Comparison of ENCODE assay signal across 1 cellular context in genomic region chr10:97738616-97739015, GRCh38.
TF ChIP-seq lines count a peak whose summit lies in the region.

No MANE protein-coding gene starts in this region.

TF ChIP-seq in GM23338, 12 proteins besides CTCF, POLR2A, EP300 and RAD21:
- TF ChIP-seq, protein P1, sequence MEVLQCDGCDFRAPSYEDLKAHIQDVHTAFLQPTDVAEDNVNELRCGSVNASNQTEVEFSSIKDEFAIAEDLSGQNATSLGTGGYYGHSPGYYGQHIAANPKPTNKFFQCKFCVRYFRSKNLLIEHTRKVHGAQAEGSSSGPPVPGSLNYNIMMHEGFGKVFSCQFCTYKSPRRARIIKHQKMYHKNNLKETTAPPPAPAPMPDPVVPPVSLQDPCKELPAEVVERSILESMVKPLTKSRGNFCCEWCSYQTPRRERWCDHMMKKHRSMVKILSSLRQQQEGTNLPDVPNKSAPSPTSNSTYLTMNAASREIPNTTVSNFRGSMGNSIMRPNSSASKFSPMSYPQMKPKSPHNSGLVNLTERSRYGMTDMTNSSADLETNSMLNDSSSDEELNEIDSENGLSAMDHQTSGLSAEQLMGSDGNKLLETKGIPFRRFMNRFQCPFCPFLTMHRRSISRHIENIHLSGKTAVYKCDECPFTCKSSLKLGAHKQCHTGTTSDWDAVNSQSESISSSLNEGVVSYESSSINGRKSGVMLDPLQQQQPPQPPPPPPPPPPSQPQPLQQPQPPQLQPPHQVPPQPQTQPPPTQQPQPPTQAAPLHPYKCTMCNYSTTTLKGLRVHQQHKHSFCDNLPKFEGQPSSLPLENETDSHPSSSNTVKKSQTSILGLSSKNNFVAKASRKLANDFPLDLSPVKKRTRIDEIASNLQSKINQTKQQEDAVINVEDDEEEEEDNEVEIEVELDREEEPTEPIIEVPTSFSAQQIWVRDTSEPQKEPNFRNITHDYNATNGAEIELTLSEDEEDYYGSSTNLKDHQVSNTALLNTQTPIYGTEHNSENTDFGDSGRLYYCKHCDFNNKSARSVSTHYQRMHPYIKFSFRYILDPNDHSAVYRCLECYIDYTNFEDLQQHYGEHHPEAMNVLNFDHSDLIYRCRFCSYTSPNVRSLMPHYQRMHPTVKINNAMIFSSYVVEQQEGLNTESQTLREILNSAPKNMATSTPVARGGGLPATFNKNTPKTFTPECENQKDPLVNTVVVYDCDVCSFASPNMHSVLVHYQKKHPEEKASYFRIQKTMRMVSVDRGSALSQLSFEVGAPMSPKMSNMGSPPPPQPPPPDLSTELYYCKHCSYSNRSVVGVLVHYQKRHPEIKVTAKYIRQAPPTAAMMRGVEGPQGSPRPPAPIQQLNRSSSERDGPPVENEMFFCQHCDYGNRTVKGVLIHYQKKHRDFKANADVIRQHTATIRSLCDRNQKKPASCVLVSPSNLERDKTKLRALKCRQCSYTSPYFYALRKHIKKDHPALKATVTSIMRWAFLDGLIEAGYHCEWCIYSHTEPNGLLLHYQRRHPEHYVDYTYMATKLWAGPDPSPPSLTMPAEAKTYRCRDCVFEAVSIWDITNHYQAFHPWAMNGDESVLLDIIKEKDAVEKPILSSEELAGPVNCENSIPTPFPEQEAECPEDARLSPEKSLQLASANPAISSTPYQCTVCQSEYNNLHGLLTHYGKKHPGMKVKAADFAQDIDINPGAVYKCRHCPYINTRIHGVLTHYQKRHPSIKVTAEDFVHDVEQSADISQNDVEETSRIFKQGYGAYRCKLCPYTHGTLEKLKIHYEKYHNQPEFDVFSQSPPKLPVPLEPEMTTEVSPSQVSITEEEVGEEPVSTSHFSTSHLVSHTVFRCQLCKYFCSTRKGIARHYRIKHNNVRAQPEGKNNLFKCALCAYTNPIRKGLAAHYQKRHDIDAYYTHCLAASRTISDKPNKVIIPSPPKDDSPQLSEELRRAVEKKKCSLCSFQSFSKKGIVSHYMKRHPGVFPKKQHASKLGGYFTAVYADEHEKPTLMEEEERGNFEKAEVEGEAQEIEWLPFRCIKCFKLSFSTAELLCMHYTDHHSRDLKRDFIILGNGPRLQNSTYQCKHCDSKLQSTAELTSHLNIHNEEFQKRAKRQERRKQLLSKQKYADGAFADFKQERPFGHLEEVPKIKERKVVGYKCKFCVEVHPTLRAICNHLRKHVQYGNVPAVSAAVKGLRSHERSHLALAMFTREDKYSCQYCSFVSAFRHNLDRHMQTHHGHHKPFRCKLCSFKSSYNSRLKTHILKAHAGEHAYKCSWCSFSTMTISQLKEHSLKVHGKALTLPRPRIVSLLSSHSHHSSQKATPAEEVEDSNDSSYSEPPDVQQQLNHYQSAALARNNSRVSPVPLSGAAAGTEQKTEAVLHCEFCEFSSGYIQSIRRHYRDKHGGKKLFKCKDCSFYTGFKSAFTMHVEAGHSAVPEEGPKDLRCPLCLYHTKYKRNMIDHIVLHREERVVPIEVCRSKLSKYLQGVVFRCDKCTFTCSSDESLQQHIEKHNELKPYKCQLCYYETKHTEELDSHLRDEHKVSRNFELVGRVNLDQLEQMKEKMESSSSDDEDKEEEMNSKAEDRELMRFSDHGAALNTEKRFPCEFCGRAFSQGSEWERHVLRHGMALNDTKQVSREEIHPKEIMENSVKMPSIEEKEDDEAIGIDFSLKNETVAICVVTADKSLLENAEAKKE (CRISPR knock-in tag; IDR thresholded peaks at IDR 0.05) = no peak
- TF ChIP-seq STAT1 (IDR thresholded peaks at IDR 0.05; ENCODE audit: unreplicated experiment) (no peak), POLR2AphosphoS5 (IDR thresholded peaks at IDR 0.05; ENCODE audit: low read depth) (no peak), EZH2phosphoT487 (IDR thresholded peaks at IDR 0.05; ENCODE audit: unreplicated experiment) (no peak), JUNB (IDR thresholded peaks at IDR 0.05; ENCODE audit: unreplicated experiment) (no peak), ETS1 (IDR thresholded peaks at IDR 0.05) (no peak), EZH2 (IDR thresholded peaks at IDR 0.05; ENCODE audit: low read depth, unreplicated experiment) (no peak), NANOG (IDR thresholded peaks at IDR 0.05; ENCODE audit: borderline replicate concordance) (no peak), ZNF114 (CRISPR knock-in tag; IDR thresholded peaks at IDR 0.05) (no peak), REST (IDR thresholded peaks at IDR 0.05; ENCODE audit: unreplicated experiment) (no peak), ZNF331 (CRISPR knock-in tag; IDR thresholded peaks at IDR 0.05; ENCODE audit: low read depth) (no peak)
